Comparison of ENCODE assay signal across 1 cellular context in the genomic region with DNA sequence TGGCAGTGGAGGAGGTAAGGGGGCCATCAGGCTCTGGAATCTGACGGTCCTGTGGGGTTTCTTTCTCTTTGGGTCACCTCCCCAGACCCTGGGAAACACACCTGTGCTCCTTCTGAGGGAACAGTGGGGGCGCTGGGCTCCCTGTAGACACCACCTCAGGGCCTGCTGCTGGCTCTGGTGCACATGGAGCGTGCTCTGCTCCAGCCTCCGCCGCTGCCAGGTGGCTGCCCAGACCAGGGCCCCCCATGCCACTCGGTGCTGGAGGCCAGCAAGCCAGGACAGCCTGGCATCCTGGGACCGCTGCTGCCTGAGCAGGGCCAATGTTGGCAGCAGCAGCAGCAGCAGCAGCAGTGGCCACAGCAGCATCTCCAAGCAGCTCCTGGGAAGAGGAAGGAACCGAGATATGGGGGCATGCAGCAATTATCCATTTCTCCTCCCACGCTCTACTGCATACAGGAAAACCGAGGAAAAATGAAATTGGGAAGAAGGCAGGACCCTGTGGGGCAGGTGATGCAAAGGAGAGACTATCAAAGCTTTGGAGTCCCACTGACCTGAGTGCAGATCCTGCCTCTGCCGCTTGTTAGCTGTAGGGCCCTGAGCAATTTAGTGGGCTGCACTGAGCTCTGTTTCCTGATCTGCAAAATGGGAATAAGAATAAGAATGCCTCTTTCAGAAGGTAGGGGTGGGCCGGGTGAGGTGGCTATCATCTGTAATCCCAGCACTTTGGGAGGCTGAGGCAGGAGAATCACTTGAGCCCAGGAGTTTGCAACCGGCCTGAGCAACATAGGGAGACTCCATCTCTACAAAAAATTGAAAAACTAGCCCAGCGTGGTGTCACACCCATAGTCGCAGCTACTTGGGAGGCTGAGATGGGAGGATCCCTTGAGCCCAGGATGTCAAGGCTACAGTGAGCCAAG.
TF ChIP-seq lines count a peak whose summit lies in the region.

No MANE protein-coding gene starts in this region.

TF ChIP-seq in H1, 55 proteins besides CTCF, POLR2A, EP300 and RAD21:
- no peak for TF ChIP-seq JUN (IDR thresholded peaks at IDR 0.05; ENCODE audit: low read depth, low read length)
- no peak for TF ChIP-seq SP2 (IDR thresholded peaks at IDR 0.05; ENCODE audit: low read length)
- TF ChIP-seq KDM5A (IDR thresholded peaks at IDR 0.05; ENCODE audit: low read length), result no peak
- TF ChIP-seq SAP30 (IDR thresholded peaks at IDR 0.05; ENCODE audit: insufficient read depth, insufficient replicate concordance, low read length), result no peak
- TF ChIP-seq BRCA1 (IDR thresholded peaks at IDR 0.05; ENCODE audit: low read depth, low read length), result no peak
- TF ChIP-seq YY1 (IDR thresholded peaks at IDR 0.05; ENCODE audit: low read depth, low read length), result no peak
- TF ChIP-seq, protein P1, sequence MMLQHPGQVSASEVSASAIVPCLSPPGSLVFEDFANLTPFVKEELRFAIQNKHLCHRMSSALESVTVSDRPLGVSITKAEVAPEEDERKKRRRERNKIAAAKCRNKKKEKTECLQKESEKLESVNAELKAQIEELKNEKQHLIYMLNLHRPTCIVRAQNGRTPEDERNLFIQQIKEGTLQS (IDR thresholded peaks at IDR 0.05; ENCODE audit: insufficient read depth, low read depth, low read length), result no peak
- no peak for TF ChIP-seq BACH1 (IDR thresholded peaks at IDR 0.05; ENCODE audit: low read length)
- no peak for TF ChIP-seq USF2 (IDR thresholded peaks at IDR 0.05; ENCODE audit: low read length)
- no peak for TF ChIP-seq ASH2L (IDR thresholded peaks at IDR 0.05; ENCODE audit: low read length)
- TF ChIP-seq CHD1 (IDR thresholded peaks at IDR 0.05; ENCODE audit: low read depth, low read length), result no peak
- TF ChIP-seq RBBP5 (IDR thresholded peaks at IDR 0.05; ENCODE audit: borderline replicate concordance, low read depth, low read length), result no peak
- no peak for TF ChIP-seq CREB1 (IDR thresholded peaks at IDR 0.05)
- no peak for TF ChIP-seq ZNF274 (IDR thresholded peaks at IDR 0.05; ENCODE audit: borderline replicate concordance, extremely low read depth, low read length)
- TF ChIP-seq CEBPB (IDR thresholded peaks at IDR 0.05; ENCODE audit: low read depth, low read length), result no peak
- no peak for TF ChIP-seq TAF7 (optimal IDR thresholded peaks at IDR 0.05; ENCODE audit: borderline replicate concordance, low read depth, low read length)
- TF ChIP-seq TBP (IDR thresholded peaks at IDR 0.05; ENCODE audit: low read depth, low read length), result no peak
